ENCODE assay signal across 1 cellular context in genomic region chr10:89158446-89158845, GRCh38.
TF ChIP-seq lines count a peak whose summit lies in the region.

No MANE protein-coding gene starts in this region.

TF ChIP-seq in HepG2, 621 proteins besides CTCF, POLR2A, EP300 and RAD21 (continued from another document):
- no peak for TF ChIP-seq NCOR1 (IDR thresholded peaks at IDR 0.05; ENCODE audit: borderline replicate concordance, low read length)
- TF ChIP-seq CBX1 (IDR thresholded peaks at IDR 0.05; ENCODE audit: low read depth), result no peak
- no peak for TF ChIP-seq ZNF326 (CRISPR knock-in tag; IDR thresholded peaks at IDR 0.05; ENCODE audit: borderline replicate concordance)
- no peak for TF ChIP-seq PATZ1 (CRISPR knock-in tag; IDR thresholded peaks at IDR 0.05)
- TF ChIP-seq ZNF225 (CRISPR knock-in tag; IDR thresholded peaks at IDR 0.05), result no peak
